In the genomic region with DNA sequence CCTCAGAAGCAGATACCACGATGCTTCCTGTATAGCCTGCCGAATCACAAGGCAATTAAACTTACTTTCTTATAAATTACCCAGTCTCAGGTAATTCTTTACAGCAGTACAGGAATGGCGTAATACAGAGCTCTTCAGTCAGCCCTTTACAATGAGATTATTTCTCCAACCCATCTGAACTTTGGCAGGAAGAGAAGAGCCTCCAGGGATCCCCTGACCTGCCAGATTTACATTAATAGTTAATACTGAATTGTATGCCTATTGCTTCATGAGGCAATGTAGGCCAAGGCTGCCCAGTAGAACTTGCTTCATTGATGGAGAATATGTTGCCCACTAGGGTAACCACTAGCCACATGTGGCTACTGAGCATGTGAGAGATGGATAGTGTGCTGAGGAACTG, we compare ENCODE assay signal across 1 cellular context.
TF ChIP-seq lines count a peak whose summit lies in the region.

No MANE protein-coding gene starts in this region.

TF ChIP-seq in GM23338, 12 proteins besides CTCF, POLR2A, EP300 and RAD21 (continued from another document):
- no peak for TF ChIP-seq REST (IDR thresholded peaks at IDR 0.05; ENCODE audit: unreplicated experiment)
- no peak for TF ChIP-seq ZNF331 (CRISPR knock-in tag; IDR thresholded peaks at IDR 0.05; ENCODE audit: low read depth)
- TF ChIP-seq ETS1 (IDR thresholded peaks at IDR 0.05): no peak
- TF ChIP-seq, protein P1, sequence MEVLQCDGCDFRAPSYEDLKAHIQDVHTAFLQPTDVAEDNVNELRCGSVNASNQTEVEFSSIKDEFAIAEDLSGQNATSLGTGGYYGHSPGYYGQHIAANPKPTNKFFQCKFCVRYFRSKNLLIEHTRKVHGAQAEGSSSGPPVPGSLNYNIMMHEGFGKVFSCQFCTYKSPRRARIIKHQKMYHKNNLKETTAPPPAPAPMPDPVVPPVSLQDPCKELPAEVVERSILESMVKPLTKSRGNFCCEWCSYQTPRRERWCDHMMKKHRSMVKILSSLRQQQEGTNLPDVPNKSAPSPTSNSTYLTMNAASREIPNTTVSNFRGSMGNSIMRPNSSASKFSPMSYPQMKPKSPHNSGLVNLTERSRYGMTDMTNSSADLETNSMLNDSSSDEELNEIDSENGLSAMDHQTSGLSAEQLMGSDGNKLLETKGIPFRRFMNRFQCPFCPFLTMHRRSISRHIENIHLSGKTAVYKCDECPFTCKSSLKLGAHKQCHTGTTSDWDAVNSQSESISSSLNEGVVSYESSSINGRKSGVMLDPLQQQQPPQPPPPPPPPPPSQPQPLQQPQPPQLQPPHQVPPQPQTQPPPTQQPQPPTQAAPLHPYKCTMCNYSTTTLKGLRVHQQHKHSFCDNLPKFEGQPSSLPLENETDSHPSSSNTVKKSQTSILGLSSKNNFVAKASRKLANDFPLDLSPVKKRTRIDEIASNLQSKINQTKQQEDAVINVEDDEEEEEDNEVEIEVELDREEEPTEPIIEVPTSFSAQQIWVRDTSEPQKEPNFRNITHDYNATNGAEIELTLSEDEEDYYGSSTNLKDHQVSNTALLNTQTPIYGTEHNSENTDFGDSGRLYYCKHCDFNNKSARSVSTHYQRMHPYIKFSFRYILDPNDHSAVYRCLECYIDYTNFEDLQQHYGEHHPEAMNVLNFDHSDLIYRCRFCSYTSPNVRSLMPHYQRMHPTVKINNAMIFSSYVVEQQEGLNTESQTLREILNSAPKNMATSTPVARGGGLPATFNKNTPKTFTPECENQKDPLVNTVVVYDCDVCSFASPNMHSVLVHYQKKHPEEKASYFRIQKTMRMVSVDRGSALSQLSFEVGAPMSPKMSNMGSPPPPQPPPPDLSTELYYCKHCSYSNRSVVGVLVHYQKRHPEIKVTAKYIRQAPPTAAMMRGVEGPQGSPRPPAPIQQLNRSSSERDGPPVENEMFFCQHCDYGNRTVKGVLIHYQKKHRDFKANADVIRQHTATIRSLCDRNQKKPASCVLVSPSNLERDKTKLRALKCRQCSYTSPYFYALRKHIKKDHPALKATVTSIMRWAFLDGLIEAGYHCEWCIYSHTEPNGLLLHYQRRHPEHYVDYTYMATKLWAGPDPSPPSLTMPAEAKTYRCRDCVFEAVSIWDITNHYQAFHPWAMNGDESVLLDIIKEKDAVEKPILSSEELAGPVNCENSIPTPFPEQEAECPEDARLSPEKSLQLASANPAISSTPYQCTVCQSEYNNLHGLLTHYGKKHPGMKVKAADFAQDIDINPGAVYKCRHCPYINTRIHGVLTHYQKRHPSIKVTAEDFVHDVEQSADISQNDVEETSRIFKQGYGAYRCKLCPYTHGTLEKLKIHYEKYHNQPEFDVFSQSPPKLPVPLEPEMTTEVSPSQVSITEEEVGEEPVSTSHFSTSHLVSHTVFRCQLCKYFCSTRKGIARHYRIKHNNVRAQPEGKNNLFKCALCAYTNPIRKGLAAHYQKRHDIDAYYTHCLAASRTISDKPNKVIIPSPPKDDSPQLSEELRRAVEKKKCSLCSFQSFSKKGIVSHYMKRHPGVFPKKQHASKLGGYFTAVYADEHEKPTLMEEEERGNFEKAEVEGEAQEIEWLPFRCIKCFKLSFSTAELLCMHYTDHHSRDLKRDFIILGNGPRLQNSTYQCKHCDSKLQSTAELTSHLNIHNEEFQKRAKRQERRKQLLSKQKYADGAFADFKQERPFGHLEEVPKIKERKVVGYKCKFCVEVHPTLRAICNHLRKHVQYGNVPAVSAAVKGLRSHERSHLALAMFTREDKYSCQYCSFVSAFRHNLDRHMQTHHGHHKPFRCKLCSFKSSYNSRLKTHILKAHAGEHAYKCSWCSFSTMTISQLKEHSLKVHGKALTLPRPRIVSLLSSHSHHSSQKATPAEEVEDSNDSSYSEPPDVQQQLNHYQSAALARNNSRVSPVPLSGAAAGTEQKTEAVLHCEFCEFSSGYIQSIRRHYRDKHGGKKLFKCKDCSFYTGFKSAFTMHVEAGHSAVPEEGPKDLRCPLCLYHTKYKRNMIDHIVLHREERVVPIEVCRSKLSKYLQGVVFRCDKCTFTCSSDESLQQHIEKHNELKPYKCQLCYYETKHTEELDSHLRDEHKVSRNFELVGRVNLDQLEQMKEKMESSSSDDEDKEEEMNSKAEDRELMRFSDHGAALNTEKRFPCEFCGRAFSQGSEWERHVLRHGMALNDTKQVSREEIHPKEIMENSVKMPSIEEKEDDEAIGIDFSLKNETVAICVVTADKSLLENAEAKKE (CRISPR knock-in tag; IDR thresholded peaks at IDR 0.05): no peak
- TF ChIP-seq STAT1 (IDR thresholded peaks at IDR 0.05; ENCODE audit: unreplicated experiment): no peak
- TF ChIP-seq ZNF114 (CRISPR knock-in tag; IDR thresholded peaks at IDR 0.05): no peak
- TF ChIP-seq EZH2 (IDR thresholded peaks at IDR 0.05; ENCODE audit: low read depth, unreplicated experiment): no peak
